Comparison of ENCODE assay signal across 1 cellular context in genomic region chr19:3762501-3763459, GRCh38.
TF ChIP-seq lines count a peak whose summit lies in the region.

Gene MRPL54, plus strand, starts transcription at chr19:3762682. Its CDS starts 19 bp downstream, at chr19:3762701.

TF ChIP-seq in K562, 482 proteins besides CTCF, POLR2A, EP300 and RAD21 (continued from another document and continues in another):
- TF ChIP-seq E2F8 (IDR thresholded peaks at IDR 0.05; ENCODE audit: low read depth, partially characterized antibody) = peak; percentile 83
- TF ChIP-seq XRCC3 (IDR thresholded peaks at IDR 0.05) = no peak
- TF ChIP-seq CBX3 (IDR thresholded peaks at IDR 0.05; ENCODE audit: borderline replicate concordance in 1 of 2, low read length in 2 of 2) = no peak
- no peak; the same call in 1 of the 2 replicates for TF ChIP-seq KAT7 (CRISPR knock-in tag; IDR thresholded peaks at IDR 0.05; ENCODE audit: borderline replicate concordance)
- peak; percentile 90 for TF ChIP-seq CEBPB (tag; IDR thresholded peaks at IDR 0.05)
- TF ChIP-seq EP400 (IDR thresholded peaks at IDR 0.05) = peak; percentile 99
- peak; percentile 78 to 80 for TF ChIP-seq SIX5 (IDR thresholded peaks at IDR 0.05; ENCODE audit: borderline replicate concordance in 1 of 2, insufficient read depth in 1 of 2, low read depth in 1 of 2, low read length in 2 of 2)
- TF ChIP-seq, protein P1, sequence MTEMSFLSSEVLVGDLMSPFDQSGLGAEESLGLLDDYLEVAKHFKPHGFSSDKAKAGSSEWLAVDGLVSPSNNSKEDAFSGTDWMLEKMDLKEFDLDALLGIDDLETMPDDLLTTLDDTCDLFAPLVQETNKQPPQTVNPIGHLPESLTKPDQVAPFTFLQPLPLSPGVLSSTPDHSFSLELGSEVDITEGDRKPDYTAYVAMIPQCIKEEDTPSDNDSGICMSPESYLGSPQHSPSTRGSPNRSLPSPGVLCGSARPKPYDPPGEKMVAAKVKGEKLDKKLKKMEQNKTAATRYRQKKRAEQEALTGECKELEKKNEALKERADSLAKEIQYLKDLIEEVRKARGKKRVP (CRISPR knock-in tag; IDR thresholded peaks at IDR 0.05) = peak; percentile 78
- 0 out of 2 replicates have a peak, but pooled peaks have one; percentile 43 for TF ChIP-seq TCFL5 (CRISPR knock-in tag; conservative IDR thresholded peaks at IDR 0.05)
- TF ChIP-seq POLR2G (IDR thresholded peaks at IDR 0.05; ENCODE audit: low read depth, low read length) = peak; percentile 93
- no peak for TF ChIP-seq ARHGAP35 (IDR thresholded peaks at IDR 0.05; ENCODE audit: partially characterized antibody)
- no peak for TF ChIP-seq ZNF41 (CRISPR knock-in tag; conservative IDR thresholded peaks at IDR 0.05)
- no peak for TF ChIP-seq E2F6 (IDR thresholded peaks at IDR 0.05; ENCODE audit: borderline replicate concordance in 1 of 2, extremely low read depth in 1 of 2, insufficient read depth in 1 of 2, insufficient read length in 1 of 2, low read depth in 1 of 2, low read length in 1 of 2, poor library complexity in 1 of 2, severe bottlenecking in 1 of 2)
- 0 out of 2 replicates have a peak, but pooled peaks have one; percentile 42 for TF ChIP-seq ZNF354B (CRISPR knock-in tag; IDR thresholded peaks at IDR 0.05)
- TF ChIP-seq WHSC1 (IDR thresholded peaks at IDR 0.05; ENCODE audit: low read length) = no peak
- no peak for TF ChIP-seq ZNF551 (CRISPR knock-in tag; IDR thresholded peaks at IDR 0.05)
- TF ChIP-seq, protein P2, sequence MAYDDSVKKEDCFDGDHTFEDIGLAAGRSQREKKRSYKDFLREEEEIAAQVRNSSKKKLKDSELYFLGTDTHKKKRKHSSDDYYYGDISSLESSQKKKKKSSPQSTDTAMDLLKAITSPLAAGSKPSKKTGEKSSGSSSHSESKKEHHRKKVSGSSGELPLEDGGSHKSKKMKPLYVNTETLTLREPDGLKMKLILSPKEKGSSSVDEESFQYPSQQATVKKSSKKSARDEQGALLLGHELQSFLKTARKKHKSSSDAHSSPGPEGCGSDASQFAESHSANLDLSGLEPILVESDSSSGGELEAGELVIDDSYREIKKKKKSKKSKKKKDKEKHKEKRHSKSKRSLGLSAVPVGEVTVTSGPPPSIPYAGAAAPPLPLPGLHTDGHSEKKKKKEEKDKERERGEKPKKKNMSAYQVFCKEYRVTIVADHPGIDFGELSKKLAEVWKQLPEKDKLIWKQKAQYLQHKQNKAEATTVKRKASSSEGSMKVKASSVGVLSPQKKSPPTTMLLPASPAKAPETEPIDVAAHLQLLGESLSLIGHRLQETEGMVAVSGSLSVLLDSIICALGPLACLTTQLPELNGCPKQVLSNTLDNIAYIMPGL (CRISPR knock-in tag; IDR thresholded peaks at IDR 0.05) = no peak
- TF ChIP-seq ZNF583 (CRISPR knock-in tag; IDR thresholded peaks at IDR 0.05) = no peak
- no peak for TF ChIP-seq RBM15 (IDR thresholded peaks at IDR 0.05; ENCODE audit: insufficient read depth, low read length)
- no peak for TF ChIP-seq ZNF655 (CRISPR knock-in tag; IDR thresholded peaks at IDR 0.05)
- TF ChIP-seq BRCA1 (IDR thresholded peaks at IDR 0.05) = no peak
- no peak for TF ChIP-seq BRCA1 (CRISPR knock-in tag; IDR thresholded peaks at IDR 0.05)
- no peak; the same call in 1 of the 2 replicates for TF ChIP-seq ZNF263 (CRISPR knock-in tag; IDR thresholded peaks at IDR 0.05; ENCODE audit: borderline replicate concordance)
- TF ChIP-seq ZNF79 (CRISPR knock-in tag; IDR thresholded peaks at IDR 0.05; ENCODE audit: low read depth) = no peak
- TF ChIP-seq SRSF3 (IDR thresholded peaks at IDR 0.05; ENCODE audit: insufficient read depth, low read length) = no peak
- peak; percentile 68 for TF ChIP-seq C11orf30 (IDR thresholded peaks at IDR 0.05; ENCODE audit: low read depth)
- no peak for TF ChIP-seq FOXK1 (CRISPR knock-in tag; IDR thresholded peaks at IDR 0.05; ENCODE audit: borderline replicate concordance)
- no peak for TF ChIP-seq CHAMP1 (IDR thresholded peaks at IDR 0.05)
- peak; percentile 91 for TF ChIP-seq ETV1 (tag; conservative IDR thresholded peaks at IDR 0.05; ENCODE audit: low read depth)
- no peak for TF ChIP-seq ZNF644 (tag; IDR thresholded peaks at IDR 0.05; ENCODE audit: low read depth)
- no peak for TF ChIP-seq TAF15 (IDR thresholded peaks at IDR 0.05; ENCODE audit: low read depth, low read length)
- no peak for TF ChIP-seq ZKSCAN3 (CRISPR knock-in tag; IDR thresholded peaks at IDR 0.05)
- TF ChIP-seq KDM2B (CRISPR knock-in tag; IDR thresholded peaks at IDR 0.05) = no peak
- peak; percentile 84 for TF ChIP-seq ETS1 (conservative IDR thresholded peaks at IDR 0.05; ENCODE audit: control insufficient read depth, low read depth, low read length)
- TF ChIP-seq, protein P3, sequence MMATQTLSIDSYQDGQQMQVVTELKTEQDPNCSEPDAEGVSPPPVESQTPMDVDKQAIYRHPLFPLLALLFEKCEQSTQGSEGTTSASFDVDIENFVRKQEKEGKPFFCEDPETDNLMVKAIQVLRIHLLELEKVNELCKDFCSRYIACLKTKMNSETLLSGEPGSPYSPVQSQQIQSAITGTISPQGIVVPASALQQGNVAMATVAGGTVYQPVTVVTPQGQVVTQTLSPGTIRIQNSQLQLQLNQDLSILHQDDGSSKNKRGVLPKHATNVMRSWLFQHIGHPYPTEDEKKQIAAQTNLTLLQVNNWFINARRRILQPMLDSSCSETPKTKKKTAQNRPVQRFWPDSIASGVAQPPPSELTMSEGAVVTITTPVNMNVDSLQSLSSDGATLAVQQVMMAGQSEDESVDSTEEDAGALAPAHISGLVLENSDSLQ (IDR thresholded peaks at IDR 0.05) = peak; percentile 64
- TF ChIP-seq THAP12 (CRISPR knock-in tag; IDR thresholded peaks at IDR 0.05) = peak; percentile 65; the same call in 1 of the 2 replicates
- no peak for TF ChIP-seq ZNF695 (CRISPR knock-in tag; IDR thresholded peaks at IDR 0.05)
- TF ChIP-seq, protein P4, sequence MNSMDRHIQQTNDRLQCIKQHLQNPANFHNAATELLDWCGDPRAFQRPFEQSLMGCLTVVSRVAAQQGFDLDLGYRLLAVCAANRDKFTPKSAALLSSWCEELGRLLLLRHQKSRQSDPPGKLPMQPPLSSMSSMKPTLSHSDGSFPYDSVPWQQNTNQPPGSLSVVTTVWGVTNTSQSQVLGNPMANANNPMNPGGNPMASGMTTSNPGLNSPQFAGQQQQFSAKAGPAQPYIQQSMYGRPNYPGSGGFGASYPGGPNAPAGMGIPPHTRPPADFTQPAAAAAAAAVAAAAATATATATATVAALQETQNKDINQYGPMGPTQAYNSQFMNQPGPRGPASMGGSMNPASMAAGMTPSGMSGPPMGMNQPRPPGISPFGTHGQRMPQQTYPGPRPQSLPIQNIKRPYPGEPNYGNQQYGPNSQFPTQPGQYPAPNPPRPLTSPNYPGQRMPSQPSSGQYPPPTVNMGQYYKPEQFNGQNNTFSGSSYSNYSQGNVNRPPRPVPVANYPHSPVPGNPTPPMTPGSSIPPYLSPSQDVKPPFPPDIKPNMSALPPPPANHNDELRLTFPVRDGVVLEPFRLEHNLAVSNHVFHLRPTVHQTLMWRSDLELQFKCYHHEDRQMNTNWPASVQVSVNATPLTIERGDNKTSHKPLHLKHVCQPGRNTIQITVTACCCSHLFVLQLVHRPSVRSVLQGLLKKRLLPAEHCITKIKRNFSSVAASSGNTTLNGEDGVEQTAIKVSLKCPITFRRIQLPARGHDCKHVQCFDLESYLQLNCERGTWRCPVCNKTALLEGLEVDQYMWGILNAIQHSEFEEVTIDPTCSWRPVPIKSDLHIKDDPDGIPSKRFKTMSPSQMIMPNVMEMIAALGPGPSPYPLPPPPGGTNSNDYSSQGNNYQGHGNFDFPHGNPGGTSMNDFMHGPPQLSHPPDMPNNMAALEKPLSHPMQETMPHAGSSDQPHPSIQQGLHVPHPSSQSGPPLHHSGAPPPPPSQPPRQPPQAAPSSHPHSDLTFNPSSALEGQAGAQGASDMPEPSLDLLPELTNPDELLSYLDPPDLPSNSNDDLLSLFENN (IDR thresholded peaks at IDR 0.05; ENCODE audit: low read depth in 2 of 2, low read length in 2 of 2) = peak in 1 of 2 experiments; percentile 49; a peak in 1 of 4 replicates
- peak; percentile 75; the same call in 1 of the 2 replicates for TF ChIP-seq PML (IDR thresholded peaks at IDR 0.05; ENCODE audit: low read length)
- no peak for TF ChIP-seq BRF1 (IDR thresholded peaks at IDR 0.05; ENCODE audit: borderline replicate concordance, extremely low read depth, insufficient read length)
